10 cellular contexts compared by ENCODE assay signal in genomic region chr3:177452487-177452886, GRCh38.
DNase-seq lines count a peak whose midpoint lies in the region; ATAC-seq, FAIRE-seq and TF ChIP-seq lines count a peak whose summit lies in the region.
"Had no signal": no experiment of that assay in that cellular context is flagged by ENCODE, and none has a peak within 500 bp of the region (broad histone marks: within the 10 kb centered on the region; RNA-seq: fewer than 3 reads in every experiment).

No MANE protein-coding gene starts in this region.

- H3K4me3 ChIP-seq in breast epithelium (no peak overlapping the region), left lung (no peak overlapping the region), testis (no peak overlapping the region)

- peak; percentile 59 for DNase-seq in A172 (ENCODE audit: low spot score)
- DNase-seq in HTR-8/SVneo (ENCODE audit: insufficient read length, low spot score), result peak; percentile 39
- peak in 1 of 2 donors; percentile 33 for DNase-seq in breast epithelium (ENCODE audit: low spot score in 2 of 2)
- DNase-seq in left lung, result no peak
- no peak for DNase-seq in testis
- no peak for DNase-seq in nucleus accumbens (lab: John Stamatoyannopoulos, UW)
- DNase-seq: CD4-positive, alpha-beta memory T cell; NCI-H1048 had no signal

- intact Hi-C loops in breast epithelium (cut with DNase I; ENCODE audit: low total_unique reads), result no loop called here
- intact Hi-C loops in left lung (cut with DNase I), result no loop called here
- intact Hi-C loops in testis (cut with DNase I; ENCODE audit: low total_unique reads), result no loop called here

- H3K9me3 ChIP-seq in breast epithelium (no peaks in the 10 kb centered on the region), left lung (peaks cover 0 to 7% of the 10 kb centered on the region in 2 donors), testis (no peaks in the 10 kb centered on the region)

- TF ChIP-seq POLR2A in breast epithelium (IDR thresholded peaks at IDR 0.05) (no peak), testis (IDR thresholded peaks at IDR 0.05) (no peak)

- H3K36me3 ChIP-seq in breast epithelium (no peaks in the 10 kb centered on the region), left lung (no peaks in the 10 kb centered on the region), testis (ENCODE audit: low read depth, missing control alignments) (no peaks in the 10 kb centered on the region)

- peak; percentile 45 for ATAC-seq in left lung
- no peak for ATAC-seq in HG03354 (IDR thresholded peaks at IDR 0.05; ENCODE audit: poor library complexity, severe bottlenecking, unreplicated experiment)
- no peak for ATAC-seq in HG03439 (IDR thresholded peaks at IDR 0.05; ENCODE audit: unreplicated experiment)

- peaks cover 0 to 4% of the 10 kb centered on the region in 2 donors for H3K4me1 ChIP-seq in breast epithelium
- H3K4me1 ChIP-seq in left lung, result peaks cover 6 to 50% of the 10 kb centered on the region in 2 donors
- H3K4me1 ChIP-seq in testis, result no peaks in the 10 kb centered on the region

- 59 to 71% methylated on average over 1 of the region's 1 CpG for WGBS in testis, 2 donors

- FAIRE-seq in HTR-8/SVneo (lab: Jason Lieb, UNC), result no peak

- TF ChIP-seq CTCF in breast epithelium (IDR thresholded peaks at IDR 0.05), result no peak
- no peak for TF ChIP-seq CTCF in left lung (IDR thresholded peaks at IDR 0.05)
- no peak for TF ChIP-seq CTCF in testis (IDR thresholded peaks at IDR 0.05)

- H3K27ac ChIP-seq in breast epithelium (peak overlapping the region; percentile 70 to 73), left lung (no peak overlapping the region), testis (no peak overlapping the region)

- H3K27me3 ChIP-seq in breast epithelium, result no peaks in the 10 kb centered on the region
- no peaks in the 10 kb centered on the region for H3K27me3 ChIP-seq in left lung
- no peaks in the 10 kb centered on the region for H3K27me3 ChIP-seq in testis

Comparison
In these comparisons a context has a peak if more than half of its experiments do, and no peak if none do; other contexts are left out.
1. DNase-seq: peak in A172 (single experiment) and HTR-8/SVneo (single experiment); none in left lung (0 of 2), testis (single experiment) and nucleus accumbens (0 of 56).
2. H3K27ac ChIP-seq: peak in breast epithelium (2 of 2); none in left lung (0 of 2) and testis (0 of 2).